Comparison of ENCODE assay signal across 8 cellular contexts in genomic region chr4:60805500-60806313, GRCh38.
DNase-seq lines count a peak whose midpoint lies in the region; ATAC-seq and TF ChIP-seq lines count a peak whose summit lies in the region.

No MANE protein-coding gene starts in this region.

- no peak for TF ChIP-seq POLR2A in ovary (IDR thresholded peaks at IDR 0.05)

- H3K4me3 ChIP-seq in A673 (ENCODE audit: low read depth, low read length, poor library complexity, severe bottlenecking) (no peak overlapping the region), ovary (no peak overlapping the region)

- CTCF ChIA-PET in A673 (lab: Charles Lee), result interaction anchor here (0.7 kb wide), 1 partner anchor 1078 kb away, joined by 4 read pairs; no protein-coding TSS in a partner anchor

- H3K4me1 ChIP-seq in A673 (ENCODE audit: insufficient read depth, low read length, poor library complexity, severe bottlenecking) (no peaks in the 10 kb centered on the region), ovary (ENCODE audit: insufficient read depth) (no peaks in the 10 kb centered on the region)

- H3K27me3 ChIP-seq in A673 (replicated peaks; ENCODE audit: insufficient read depth, low read depth, low read length, poor library complexity) (no peaks in the 10 kb centered on the region), ovary (no peaks in the 10 kb centered on the region)

- TF ChIP-seq CTCF in A673 (conservative IDR thresholded peaks at IDR 0.05; ENCODE audit: low read depth, low read length) (peak; percentile 32; the same call in 1 of the 2 replicates), GM20000 (IDR thresholded peaks at IDR 0.05; ENCODE audit: extremely low read depth, missing control alignments) (peak; percentile 26), ovary (IDR thresholded peaks at IDR 0.05) (no peak)

- no peak for ATAC-seq in HG02623 (IDR thresholded peaks at IDR 0.05; ENCODE audit: unreplicated experiment)

- BruUV-seq in A673 (replicated peaks; lab: Mats Ljungman, UMichigan), result no TSS peak

- intact Hi-C loops in A673 (cut with micrococcal nuclease; ENCODE audit: unreplicated experiment) (no loop called here), ovary (cut with DNase I) (no loop called here)

- 35 to 41% (median 38%) methylated on average over 6 of the region's 6 CpGs for WGBS in ovary, 3 donors

- H3K27ac ChIP-seq in A673 (ENCODE audit: low read depth, low read length, poor library complexity, severe bottlenecking), result no peak overlapping the region
- no peak overlapping the region for H3K27ac ChIP-seq in ovary

- POLR2A ChIA-PET in A673 (lab: Charles Lee; ENCODE audit: low non-redundant PET), result no interaction called here

- no peak for TF ChIP-seq EP300 in ovary (IDR thresholded peaks at IDR 0.05)

- no peaks in the 10 kb centered on the region for H3K36me3 ChIP-seq in A673 (ENCODE audit: insufficient read depth, low read length, poor library complexity, severe bottlenecking)
- H3K36me3 ChIP-seq in ovary, result no peaks in the 10 kb centered on the region

- H3K9me3 ChIP-seq in A673 (ENCODE audit: low read depth, low read length, poor library complexity, severe bottlenecking) (no peaks in the 10 kb centered on the region), ovary (no peaks in the 10 kb centered on the region)

- peak; percentile 0 for DNase-seq in A673 (ENCODE audit: low spot score)
- peak; percentile 7 for DNase-seq in GM20000 (ENCODE audit: low spot score)
- peak; percentile 29 to 68 for DNase-seq in NCI-H446 (lab: John Stamatoyannopoulos, UW)
- peak; percentile 12 for DNase-seq in cerebellum (ENCODE audit: low spot score)
- DNase-seq in non-pigmented ciliary epithelial cell (ENCODE audit: low read depth), result peak; percentile 18
- no peak for DNase-seq in NCI-H1048 (lab: John Stamatoyannopoulos, UW)
- no peak for DNase-seq in ovary

Comparison
In these comparisons a context has a peak if more than half of its experiments do, and no peak if none do; other contexts are left out.
1. DNase-seq: peak in A673 (single experiment), GM20000 (single experiment), NCI-H446 (2 of 2), cerebellum (single experiment) and non-pigmented ciliary epithelial cell (single experiment); none in NCI-H1048 (single experiment) and ovary (0 of 5).
2. CTCF ChIP-seq: peak in A673 (single experiment) and GM20000 (single experiment); none in ovary (0 of 3).